9 cellular contexts compared by ENCODE assay signal in the genomic region with DNA sequence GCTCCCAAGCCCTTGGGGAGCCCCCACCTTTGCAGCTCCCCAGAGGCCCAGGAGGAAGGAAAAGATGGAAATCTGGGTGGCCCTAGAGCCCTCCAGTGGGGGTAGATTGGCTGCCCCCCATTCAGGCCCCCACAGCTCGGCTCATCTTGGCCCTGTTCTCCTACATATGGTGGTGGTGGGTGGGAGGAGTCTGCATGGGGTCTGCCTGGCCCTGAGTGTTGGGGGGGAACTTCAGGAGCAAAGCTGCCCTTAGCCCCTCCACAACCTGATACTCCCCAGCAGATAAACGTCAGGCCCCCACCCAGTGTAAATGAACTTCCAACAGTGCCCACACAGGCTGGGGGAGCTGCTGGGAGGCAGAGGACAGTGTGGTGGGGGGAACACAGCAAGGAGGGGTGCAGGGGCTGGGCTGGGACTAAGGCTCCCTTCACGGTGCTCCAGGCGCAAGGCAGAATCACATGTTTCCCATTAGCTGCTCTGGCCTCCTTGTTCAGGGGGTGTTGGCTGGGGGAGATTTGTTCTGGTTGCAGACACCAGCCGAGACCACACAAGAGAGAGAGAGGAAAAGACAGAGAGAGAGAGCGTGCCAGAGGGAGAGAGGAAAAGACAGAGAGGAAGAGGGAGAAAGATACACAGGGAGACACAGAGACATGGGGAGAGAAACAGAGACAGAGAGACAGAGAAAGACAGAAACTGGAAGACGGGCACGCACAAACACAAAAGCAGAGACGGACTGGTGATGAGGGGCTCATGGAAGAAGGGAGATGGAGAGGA. TPM values are rescaled to one million over a fixed set of nuclear protein-coding genes. Genes with fewer than 3 reads are reported as not detected.
DNase-seq lines count a peak whose midpoint lies in the region; ATAC-seq and TF ChIP-seq lines count a peak whose summit lies in the region.
"Had no signal": no experiment of that assay in that cellular context is flagged by ENCODE, and none has a peak within 500 bp of the region (broad histone marks: within the 10 kb centered on the region; RNA-seq: fewer than 3 reads in every experiment).

No MANE protein-coding gene starts in this region.

- H3K4me1 Mint-ChIP-seq in activated T-helper 2 cell treated with anti-CD3 and anti-CD28 coated beads, Interferon-gamma antibody, Interleukin-2, Interleukin-4, amounts not matched to agents 10 μg/mL and 5 μg/mL and 100 μg/mL, durations not matched to agents 14 hours and 24 hours and 36 hours (ENCODE audit: low read depth), result peaks cover 16% of the 10 kb centered on the region

- H3K27ac ChIP-seq in heart right ventricle, result peak overlapping the region; percentile 64 to 98 (median 92)
- peak overlapping the region; percentile 46 to 86 for H3K27ac ChIP-seq in ovary

- H3K9me3 Mint-ChIP-seq in activated T-helper 2 cell treated with anti-CD3 and anti-CD28 coated beads, Interferon-gamma antibody, Interleukin-2, Interleukin-4, amounts not matched to agents 10 μg/mL and 5 μg/mL and 100 μg/mL, durations not matched to agents 14 hours and 24 hours and 36 hours, result no peaks in the 10 kb centered on the region

- no peak for TF ChIP-seq POLR2A in ovary (IDR thresholded peaks at IDR 0.05)

- DNase-seq in BE2C, result peak; percentile 32
- DNase-seq in activated T-helper 2 cell treated with anti-CD3 and anti-CD28 coated beads, Interferon-gamma antibody, Interleukin-2, Interleukin-4, amounts not matched to agents 10 μg/mL and 5 μg/mL and 100 μg/mL, durations not matched to agents 14 hours and 24 hours and 36 hours (ENCODE audit: low spot score), result no peak
- no peak for DNase-seq in heart right ventricle
- DNase-seq in ovary, result peak; percentile 38 to 60 (median 57)
- DNase-seq in SHP77 treated with DMSO at 0.1 percent for 48 hours (lab: John Stamatoyannopoulos, UW), result no peak
- no peak for DNase-seq in dedifferentiated amniotic fluid mesenchymal stem cell (ENCODE audit: extremely low spot score)
- DNase-seq: activated CD4-positive, alpha-beta T cell treated with anti-CD3 and anti-CD28 coated beads, Interleukin-2, amount 50 U/mL, for 1 hour had no signal

- 26 to 34% methylated on average over 9 of the region's 9 CpGs for WGBS in heart right ventricle, 2 donors
- WGBS in ovary, 3 donors, result 14 to 17% (median 15%) methylated on average over 9 of the region's 9 CpGs

- no peaks in the 10 kb centered on the region for H3K36me3 ChIP-seq in BE2C
- H3K36me3 ChIP-seq in heart right ventricle, result peaks cover 0 to 18% (median 9%) of the 10 kb centered on the region in 9 donors
- no peaks in the 10 kb centered on the region for H3K36me3 ChIP-seq in ovary

- H3K4me3 ChIP-seq in BE2C (ENCODE audit: low read depth, low read length) (no peak overlapping the region), heart right ventricle (peak overlapping the region in 3 of 10 donors; percentile 12 to 24 (median 12)), ovary (no peak overlapping the region)

- peak in 2 of 8 donors; percentile 1 to 3 for ATAC-seq in heart right ventricle
- no peak for ATAC-seq in HG03025 (IDR thresholded peaks at IDR 0.05; ENCODE audit: low FRiP score, unreplicated experiment)
- ATAC-seq in GM19395 (IDR thresholded peaks at IDR 0.05; ENCODE audit: unreplicated experiment), result no peak

- no peaks in the 10 kb centered on the region for H3K27me3 Mint-ChIP-seq in activated T-helper 2 cell treated with anti-CD3 and anti-CD28 coated beads, Interferon-gamma antibody, Interleukin-2, Interleukin-4, amounts not matched to agents 10 μg/mL and 5 μg/mL and 100 μg/mL, durations not matched to agents 14 hours and 24 hours and 36 hours (ENCODE audit: low read depth)

- TF ChIP-seq CTCF in BE2C (IDR thresholded peaks at IDR 0.05; ENCODE audit: low read depth, low read length) (no peak), heart right ventricle (IDR thresholded peaks at IDR 0.05) (no peak), ovary (IDR thresholded peaks at IDR 0.05) (no peak)

- H3K4me3 Mint-ChIP-seq in activated T-helper 2 cell treated with anti-CD3 and anti-CD28 coated beads, Interferon-gamma antibody, Interleukin-2, Interleukin-4, amounts not matched to agents 10 μg/mL and 5 μg/mL and 100 μg/mL, durations not matched to agents 14 hours and 24 hours and 36 hours (ENCODE audit: low read depth), result no peak overlapping the region

- no peak for TF ChIP-seq EP300 in ovary (IDR thresholded peaks at IDR 0.05)

- H3K36me3 Mint-ChIP-seq in activated T-helper 2 cell treated with anti-CD3 and anti-CD28 coated beads, Interferon-gamma antibody, Interleukin-2, Interleukin-4, amounts not matched to agents 10 μg/mL and 5 μg/mL and 100 μg/mL, durations not matched to agents 14 hours and 24 hours and 36 hours (ENCODE audit: low read depth), result no peaks in the 10 kb centered on the region

- H3K4me1 ChIP-seq in BE2C, result peaks cover 28% of the 10 kb centered on the region
- H3K4me1 ChIP-seq in heart right ventricle, result peaks cover 51 to 97% (median 86%) of the 10 kb centered on the region in 9 donors
- peaks cover 45% of the 10 kb centered on the region for H3K4me1 ChIP-seq in ovary (ENCODE audit: insufficient read depth)

- intact Hi-C loops in activated T-helper 2 cell treated with anti-CD3 and anti-CD28 coated beads, Interferon-gamma antibody, Interleukin-2, Interleukin-4, amounts not matched to agents 10 μg/mL and 5 μg/mL and 100 μg/mL, durations not matched to agents 14 hours and 24 hours and 36 hours (cut with micrococcal nuclease), result no loop called here
- intact Hi-C loops in heart right ventricle (cut with DNase I), result loop anchor here in 3 of 10 donors (5.0 kb wide), 3 partner anchors 34 to 41 kb away; partner anchors contain the start of gene AHDC1 (in 1 of the 3)
- intact Hi-C loops in ovary (cut with DNase I), result loop anchor here in 1 of 4 donors (5.0 kb wide), 2 partner anchors 34 to 41 kb away; partner anchors contain the start of gene AHDC1

- no peaks in the 10 kb centered on the region for H3K27me3 ChIP-seq in BE2C
- H3K27me3 ChIP-seq in heart right ventricle, result no peaks in the 10 kb centered on the region
- H3K27me3 ChIP-seq in ovary, result no peaks in the 10 kb centered on the region

- H3K9me3 ChIP-seq in BE2C (no peaks in the 10 kb centered on the region), heart right ventricle (no peaks in the 10 kb centered on the region), ovary (no peaks in the 10 kb centered on the region)

- peak overlapping the region; percentile 34 for H3K27ac Mint-ChIP-seq in activated T-helper 2 cell treated with anti-CD3 and anti-CD28 coated beads, Interferon-gamma antibody, Interleukin-2, Interleukin-4, amounts not matched to agents 10 μg/mL and 5 μg/mL and 100 μg/mL, durations not matched to agents 14 hours and 24 hours and 36 hours

RNA-seq across cellular contexts. Expression of gene AHDC1, which starts 42.6 kb away (rescaled TPM):
- 49.9 TPM for polyA plus RNA-seq in BE2C (2012; ENCODE audit: insufficient read depth, insufficient read length, low read depth)
- 28.5 and 29.3 TPM in 2 replicates for total RNA-seq in activated T-helper 2 cell treated with anti-CD3 and anti-CD28 coated beads, Interferon-gamma antibody, Interleukin-2, Interleukin-4, amounts not matched to agents 10 μg/mL and 5 μg/mL and 100 μg/mL, durations not matched to agents 14 hours and 24 hours and 36 hours
- total RNA-seq in heart right ventricle, result 10 to 100 TPM; 32.2 to 53.1 (median 42.9) TPM
- polyA plus RNA-seq in heart right ventricle, result 10 to 100 TPM; 17.0 to 33.7 TPM
- 100 to 1,000 TPM in 3 of 7 donors, 10 to 100 TPM in 4; 11.3 to 159 (median 91.2) TPM for total RNA-seq in ovary
- 10 to 100 TPM; 11.2 to 33.2 TPM for polyA plus RNA-seq in ovary

Comparison
In these comparisons a context has a peak if more than half of its experiments do, and no peak if none do; other contexts are left out.
1. DNase-seq: peak in BE2C (single experiment) and ovary (5 of 5); none in activated T-helper 2 cell treated with anti-CD3 and anti-CD28 coated beads, Interferon-gamma antibody, Interleukin-2, Interleukin-4, amounts not matched to agents 10 μg/mL and 5 μg/mL and 100 μg/mL, durations not matched to agents 14 hours and 24 hours and 36 hours (single experiment), heart right ventricle (0 of 2), SHP77 treated with DMSO at 0.1 percent for 48 hours (single experiment) and dedifferentiated amniotic fluid mesenchymal stem cell (single experiment).